In the genomic region with DNA sequence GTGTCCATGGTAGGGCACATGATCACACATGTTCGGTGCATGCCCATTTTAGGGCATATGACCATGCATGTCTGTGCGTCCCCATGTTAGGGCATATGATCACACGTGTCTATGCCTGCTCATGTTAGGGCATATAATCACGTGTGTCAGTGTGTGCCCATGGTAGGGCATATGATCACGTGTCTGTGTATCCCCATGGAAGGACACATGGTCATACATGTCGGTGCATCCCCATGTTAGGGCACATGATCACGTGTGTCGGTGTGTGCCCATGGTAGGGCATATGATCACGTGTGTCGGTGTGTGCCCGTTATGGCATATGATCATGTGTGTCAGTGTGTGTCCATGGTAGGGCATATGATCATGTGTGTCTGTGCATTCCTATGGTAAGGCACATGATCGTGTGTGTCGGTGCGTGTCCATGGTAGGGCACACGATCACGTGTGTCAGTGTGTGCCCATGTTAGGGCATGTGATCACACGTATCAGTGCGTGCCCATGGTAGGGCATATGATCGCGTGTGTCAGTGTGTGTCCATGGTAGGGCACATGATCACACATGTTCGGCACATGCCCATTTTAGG, we compare ENCODE assay signal across 32 cellular contexts. TPM values are rescaled to one million over a fixed set of nuclear protein-coding genes. Genes with fewer than 3 reads are reported as not detected.
"Had no signal": no experiment of that assay in that cellular context is flagged by ENCODE, and none has a peak within 500 bp of the region (broad histone marks: within the 10 kb centered on the region; RNA-seq: fewer than 3 reads in every experiment).

No MANE protein-coding gene starts in this region.

- H3K4me3 Mint-ChIP-seq: activated CD4-positive, alpha-beta memory T cell treated with anti-CD3 and anti-CD28 coated beads, Interleukin-2, amount 10 ng/mL, durations not matched to agents 7 days and 5 days; activated CD4-positive, alpha-beta T cell treated with anti-CD3 and anti-CD28 coated beads, Interleukin-2, amount 10 ng/mL, durations not matched to agents 7 days and 5 days; activated naive CD8-positive, alpha-beta T cell; activated T-cell treated with anti-CD3 and anti-CD28 coated beads, Interleukin-2, amount 50 U/mL, for 4 hours; activated T-helper 17 cell treated with anti-CD3 and anti-CD28 coated beads, Interleukin-2, amount 50 U/mL, for 72 hours; WTC11 had no signal

- H3K9me3 ChIP-seq: colonic mucosa, esophagus squamous epithelium, gastroesophageal sphincter had no signal

- H3K4me3 ChIP-seq: colonic mucosa, esophagus squamous epithelium, gastroesophageal sphincter had no signal

- H3K9me3 Mint-ChIP-seq: activated CD4-positive, alpha-beta T cell treated with anti-CD3 and anti-CD28 coated beads, Interleukin-2, amount 10 ng/mL, durations not matched to agents 7 days and 5 days; activated T-cell treated with anti-CD3 and anti-CD28 coated beads, Interleukin-2, amount 50 U/mL, for 4 hours; activated T-helper 17 cell treated with anti-CD3 and anti-CD28 coated beads, Interleukin-2, amount 50 U/mL, for 72 hours had no signal

- ATAC-seq: activated T-cell treated with anti-CD3 and anti-CD28 coated beads, Interleukin-2, amount 50 U/mL, for 4 hours; activated T-helper 17 cell treated with anti-CD3 and anti-CD28 coated beads, Interleukin-2, amount 50 U/mL, for 72 hours; gastroesophageal sphincter; WTC11 had no signal

- DNase-seq: activated CD4-positive, alpha-beta memory T cell treated with anti-CD3 and anti-CD28 coated beads, Interleukin-2, amount 10 ng/mL, durations not matched to agents 7 days and 5 days; activated CD4-positive, alpha-beta T cell treated with anti-CD3 and anti-CD28 coated beads for 1 hour; activated CD4-positive, alpha-beta T cell treated with anti-CD3 and anti-CD28 coated beads for 4 hours; activated CD4-positive, alpha-beta T cell treated with anti-CD3 and anti-CD28 coated beads, Interleukin-2, amount 10 ng/mL, durations not matched to agents 7 days and 5 days; activated CD4-positive, alpha-beta T cell treated with anti-CD3 and anti-CD28 coated beads, Interleukin-2, amount 50 U/mL, for 4 hours; activated effector memory CD4-positive, alpha-beta T cell treated with Interleukin-2 at 50 U/mL for 16 hours; activated gamma-delta T cell treated with Interleukin-2 at 50 U/mL for 16 hours; activated naive CD4-positive, alpha-beta T cell treated with anti-CD3 and anti-CD28 coated beads, Interleukin-2, amount 50 U/mL, for 16 hours; activated naive CD4-positive, alpha-beta T cell treated with Interleukin-2 at 50 U/mL for 16 hours; activated T-cell treated with anti-CD3 and anti-CD28 coated beads, Interleukin-2, amount 50 U/mL, for 4 hours; amniotic stem cell; anterior cingulate cortex; brain microvascular endothelial cell; colonic mucosa; effector CD8-positive, alpha-beta T cell; esophagus squamous epithelium; foreskin melanocyte; T-helper 2 cell had no signal

- H3K27ac Mint-ChIP-seq: activated CD4-positive, alpha-beta memory T cell treated with anti-CD3 and anti-CD28 coated beads, Interleukin-2, amount 10 ng/mL, durations not matched to agents 7 days and 5 days; activated CD4-positive, alpha-beta T cell treated with anti-CD3 and anti-CD28 coated beads, Interleukin-2, amount 10 ng/mL, durations not matched to agents 7 days and 5 days; activated naive CD8-positive, alpha-beta T cell; activated T-helper 17 cell treated with anti-CD3 and anti-CD28 coated beads, Interleukin-2, amount 50 U/mL, for 72 hours; WTC11 had no signal

- H3K36me3 Mint-ChIP-seq: activated naive CD8-positive, alpha-beta T cell; WTC11 had no signal

- H3K36me3 ChIP-seq: brain microvascular endothelial cell, colonic mucosa, esophagus squamous epithelium, gastroesophageal sphincter had no signal

- H3K4me1 ChIP-seq: colonic mucosa, esophagus squamous epithelium, gastroesophageal sphincter had no signal

- H3K27ac ChIP-seq: brain microvascular endothelial cell, colonic mucosa, epithelial cell of prostate, esophagus squamous epithelium, gastroesophageal sphincter, VCaP had no signal

- FAIRE-seq: astrocyte, endometrium, endothelial cell of umbilical vein had no signal

- H3K4me1 Mint-ChIP-seq: activated CD4-positive, alpha-beta T cell treated with anti-CD3 and anti-CD28 coated beads, Interleukin-2, amount 10 ng/mL, durations not matched to agents 7 days and 5 days; activated T-helper 17 cell treated with anti-CD3 and anti-CD28 coated beads, Interleukin-2, amount 50 U/mL, for 72 hours; WTC11 had no signal

RNA-seq across cellular contexts. Expression of gene BIRC7, which starts 50.4 kb away (rescaled TPM):
- total RNA-seq: activated CD4-positive, alpha-beta memory T cell treated with anti-CD3 and anti-CD28 coated beads, Interleukin-2, amount 10 ng/mL, durations not matched to agents 7 days and 5 days; activated CD4-positive, alpha-beta T cell treated with anti-CD3 and anti-CD28 coated beads, Interleukin-2, amount 10 ng/mL, durations not matched to agents 7 days and 5 days; activated T-cell treated with anti-CD3 and anti-CD28 coated beads, Interleukin-2, amount 50 U/mL, for 4 hours; colonic mucosa; dermis microvascular lymphatic vessel endothelial cell; endothelial cell of umbilical vein; fibroblast of lung; fibroblast of villous mesenchyme; gastroesophageal sphincter; T-helper 1 cell treated with Interleukin-12 subunit alpha and Interleukin-12 subunit beta and Interleukin-4 antibody, amounts not matched to agents 30 ng/mL and 1 ng/mL, for 36 hours had no signal
- polyA plus RNA-seq: adipose tissue, endothelial cell of umbilical vein, fibroblast of lung had no signal
